Comparison of ENCODE assay signal across 1 cellular context in the genomic region with DNA sequence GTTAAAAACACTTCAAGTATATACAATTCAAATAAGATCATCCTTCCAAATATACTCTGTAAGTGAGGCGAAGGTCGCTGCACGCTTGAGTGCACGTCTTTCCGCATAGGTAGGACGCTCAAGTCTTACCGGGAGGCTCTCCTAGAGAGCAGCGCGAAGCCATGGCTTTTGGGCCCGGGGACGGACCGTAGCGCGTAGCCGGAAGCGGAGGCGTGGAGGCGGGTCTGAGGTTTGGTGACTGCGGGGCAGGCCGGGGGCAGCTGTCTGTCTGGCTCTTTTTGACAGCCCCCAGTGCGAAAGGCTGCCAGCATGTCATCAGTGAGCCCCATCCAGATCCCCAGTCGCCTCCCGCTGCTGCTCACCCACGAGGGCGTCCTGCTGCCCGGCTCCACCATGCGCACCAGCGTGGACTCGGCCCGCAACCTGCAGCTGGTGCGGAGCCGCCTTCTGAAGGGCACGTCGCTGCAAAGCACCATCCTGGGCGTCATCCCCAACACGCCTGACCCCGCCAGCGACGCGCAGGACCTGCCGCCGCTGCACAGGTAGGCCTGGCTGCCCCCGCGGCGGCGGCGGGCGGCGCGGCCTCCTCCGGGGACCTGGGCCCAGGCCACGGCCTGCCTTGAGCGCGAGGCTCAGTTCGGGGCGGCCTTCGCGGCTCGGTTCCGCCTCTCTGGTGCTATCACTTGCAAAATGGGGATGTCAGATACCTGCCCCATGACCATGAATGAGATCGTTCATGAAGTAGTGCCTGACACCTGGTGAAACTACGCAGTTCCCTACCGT.
TF ChIP-seq lines count a peak whose summit lies in the region.

A gene with protein sequence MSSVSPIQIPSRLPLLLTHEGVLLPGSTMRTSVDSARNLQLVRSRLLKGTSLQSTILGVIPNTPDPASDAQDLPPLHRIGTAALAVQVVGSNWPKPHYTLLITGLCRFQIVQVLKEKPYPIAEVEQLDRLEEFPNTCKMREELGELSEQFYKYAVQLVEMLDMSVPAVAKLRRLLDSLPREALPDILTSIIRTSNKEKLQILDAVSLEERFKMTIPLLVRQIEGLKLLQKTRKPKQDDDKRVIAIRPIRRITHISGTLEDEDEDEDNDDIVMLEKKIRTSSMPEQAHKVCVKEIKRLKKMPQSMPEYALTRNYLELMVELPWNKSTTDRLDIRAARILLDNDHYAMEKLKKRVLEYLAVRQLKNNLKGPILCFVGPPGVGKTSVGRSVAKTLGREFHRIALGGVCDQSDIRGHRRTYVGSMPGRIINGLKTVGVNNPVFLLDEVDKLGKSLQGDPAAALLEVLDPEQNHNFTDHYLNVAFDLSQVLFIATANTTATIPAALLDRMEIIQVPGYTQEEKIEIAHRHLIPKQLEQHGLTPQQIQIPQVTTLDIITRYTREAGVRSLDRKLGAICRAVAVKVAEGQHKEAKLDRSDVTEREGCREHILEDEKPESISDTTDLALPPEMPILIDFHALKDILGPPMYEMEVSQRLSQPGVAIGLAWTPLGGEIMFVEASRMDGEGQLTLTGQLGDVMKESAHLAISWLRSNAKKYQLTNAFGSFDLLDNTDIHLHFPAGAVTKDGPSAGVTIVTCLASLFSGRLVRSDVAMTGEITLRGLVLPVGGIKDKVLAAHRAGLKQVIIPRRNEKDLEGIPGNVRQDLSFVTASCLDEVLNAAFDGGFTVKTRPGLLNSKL (plus strand): TSS at position 221 of the 783 bp plus-strand sequence. CDS start 89 bp downstream, at position 310.

TF ChIP-seq in HepG2, 621 proteins besides CTCF, POLR2A, EP300 and RAD21 (continued from another document and continues in another):
- TF ChIP-seq, protein P1, sequence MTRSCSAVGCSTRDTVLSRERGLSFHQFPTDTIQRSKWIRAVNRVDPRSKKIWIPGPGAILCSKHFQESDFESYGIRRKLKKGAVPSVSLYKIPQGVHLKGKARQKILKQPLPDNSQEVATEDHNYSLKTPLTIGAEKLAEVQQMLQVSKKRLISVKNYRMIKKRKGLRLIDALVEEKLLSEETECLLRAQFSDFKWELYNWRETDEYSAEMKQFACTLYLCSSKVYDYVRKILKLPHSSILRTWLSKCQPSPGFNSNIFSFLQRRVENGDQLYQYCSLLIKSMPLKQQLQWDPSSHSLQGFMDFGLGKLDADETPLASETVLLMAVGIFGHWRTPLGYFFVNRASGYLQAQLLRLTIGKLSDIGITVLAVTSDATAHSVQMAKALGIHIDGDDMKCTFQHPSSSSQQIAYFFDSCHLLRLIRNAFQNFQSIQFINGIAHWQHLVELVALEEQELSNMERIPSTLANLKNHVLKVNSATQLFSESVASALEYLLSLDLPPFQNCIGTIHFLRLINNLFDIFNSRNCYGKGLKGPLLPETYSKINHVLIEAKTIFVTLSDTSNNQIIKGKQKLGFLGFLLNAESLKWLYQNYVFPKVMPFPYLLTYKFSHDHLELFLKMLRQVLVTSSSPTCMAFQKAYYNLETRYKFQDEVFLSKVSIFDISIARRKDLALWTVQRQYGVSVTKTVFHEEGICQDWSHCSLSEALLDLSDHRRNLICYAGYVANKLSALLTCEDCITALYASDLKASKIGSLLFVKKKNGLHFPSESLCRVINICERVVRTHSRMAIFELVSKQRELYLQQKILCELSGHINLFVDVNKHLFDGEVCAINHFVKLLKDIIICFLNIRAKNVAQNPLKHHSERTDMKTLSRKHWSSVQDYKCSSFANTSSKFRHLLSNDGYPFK (CRISPR knock-in tag; IDR thresholded peaks at IDR 0.05; ENCODE audit: borderline replicate concordance) = peak; percentile 87; the same call in 1 of the 2 replicates
- TF ChIP-seq SMAD9 (CRISPR knock-in tag; IDR thresholded peaks at IDR 0.05) (no peak), HDAC2 (CRISPR knock-in tag; IDR thresholded peaks at IDR 0.05) (peak; percentile 97), CEBPG (CRISPR knock-in tag; IDR thresholded peaks at IDR 0.05) (peak; percentile 76), ZFP36L2 (CRISPR knock-in tag; IDR thresholded peaks at IDR 0.05) (peak; percentile 94; the same call in 1 of the 2 replicates), ZFY (CRISPR knock-in tag; IDR thresholded peaks at IDR 0.05) (peak; percentile 98), STAT5B (CRISPR knock-in tag; IDR thresholded peaks at IDR 0.05) (no peak), BRCA1 (CRISPR knock-in tag; IDR thresholded peaks at IDR 0.05) (0 out of 2 replicates have a peak, but pooled peaks have one; percentile 38), HOXA9 (CRISPR knock-in tag; IDR thresholded peaks at IDR 0.05; ENCODE audit: borderline replicate concordance) (peak; percentile 37; the same call in 1 of the 2 replicates), ZBTB38 (CRISPR knock-in tag; IDR thresholded peaks at IDR 0.05) (peak; percentile 93), NFIB (CRISPR knock-in tag; IDR thresholded peaks at IDR 0.05; ENCODE audit: borderline replicate concordance) (no peak), HCFC1 (IDR thresholded peaks at IDR 0.05; ENCODE audit: low read depth, low read length) (peak; percentile 65), ZMYM3 (CRISPR knock-in tag; IDR thresholded peaks at IDR 0.05) (peak; percentile 92), ETV5 (CRISPR knock-in tag; IDR thresholded peaks at IDR 0.05; ENCODE audit: borderline replicate concordance) (peak; percentile 97), ZNF629 (CRISPR knock-in tag; conservative IDR thresholded peaks at IDR 0.05) (0 out of 2 replicates have a peak, but pooled peaks have one; percentile 50), ZNF792 (CRISPR knock-in tag; IDR thresholded peaks at IDR 0.05) (peak; percentile 94; the same call in 1 of the 2 replicates), ZBTB8A (CRISPR knock-in tag; IDR thresholded peaks at IDR 0.05; ENCODE audit: borderline replicate concordance, low read depth) (no peak), ZNF558 (CRISPR knock-in tag; IDR thresholded peaks at IDR 0.05; ENCODE audit: borderline replicate concordance) (no peak), CBFB (CRISPR knock-in tag; IDR thresholded peaks at IDR 0.05) (peak; percentile 94), ZNF136 (CRISPR knock-in tag; IDR thresholded peaks at IDR 0.05; ENCODE audit: low read depth) (no peak), ZNF451 (CRISPR knock-in tag; IDR thresholded peaks at IDR 0.05) (peak; percentile 92), NFIC (IDR thresholded peaks at IDR 0.05; ENCODE audit: low read length) (no peak; the same call in 1 of the 2 replicates), EHMT2 (IDR thresholded peaks at IDR 0.05; ENCODE audit: borderline replicate concordance, low read depth, low read length) (no peak), ZNF160 (CRISPR knock-in tag; IDR thresholded peaks at IDR 0.05) (peak; percentile 43; the same call in 1 of the 2 replicates), ZNF703 (CRISPR knock-in tag; IDR thresholded peaks at IDR 0.05; ENCODE audit: borderline replicate concordance) (no peak), JARID2 (CRISPR knock-in tag; IDR thresholded peaks at IDR 0.05; ENCODE audit: insufficient replicate concordance) (peak; percentile 86), HMGA1 (CRISPR knock-in tag; conservative IDR thresholded peaks at IDR 0.05) (no peak), ZNF614 (CRISPR knock-in tag; IDR thresholded peaks at IDR 0.05; ENCODE audit: borderline replicate concordance) (peak; percentile 93), ZNF773 (CRISPR knock-in tag; IDR thresholded peaks at IDR 0.05; ENCODE audit: borderline replicate concordance) (no peak; the same call in 1 of the 2 replicates), ZNF839 (CRISPR knock-in tag; IDR thresholded peaks at IDR 0.05; ENCODE audit: borderline replicate concordance) (peak; percentile 48; the same call in 1 of the 2 replicates), JDP2 (CRISPR knock-in tag; IDR thresholded peaks at IDR 0.05; ENCODE audit: borderline replicate concordance) (no peak), ZNF17 (CRISPR knock-in tag; IDR thresholded peaks at IDR 0.05) (no peak), RBM39 (IDR thresholded peaks at IDR 0.05; ENCODE audit: low read depth, low read length, poor library complexity, severe bottlenecking) (peak; percentile 60)
- TF ChIP-seq, protein P2, sequence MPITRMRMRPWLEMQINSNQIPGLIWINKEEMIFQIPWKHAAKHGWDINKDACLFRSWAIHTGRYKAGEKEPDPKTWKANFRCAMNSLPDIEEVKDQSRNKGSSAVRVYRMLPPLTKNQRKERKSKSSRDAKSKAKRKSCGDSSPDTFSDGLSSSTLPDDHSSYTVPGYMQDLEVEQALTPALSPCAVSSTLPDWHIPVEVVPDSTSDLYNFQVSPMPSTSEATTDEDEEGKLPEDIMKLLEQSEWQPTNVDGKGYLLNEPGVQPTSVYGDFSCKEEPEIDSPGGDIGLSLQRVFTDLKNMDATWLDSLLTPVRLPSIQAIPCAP (CRISPR knock-in tag; IDR thresholded peaks at IDR 0.05; ENCODE audit: low read depth) = no peak
- TF ChIP-seq, protein P3, sequence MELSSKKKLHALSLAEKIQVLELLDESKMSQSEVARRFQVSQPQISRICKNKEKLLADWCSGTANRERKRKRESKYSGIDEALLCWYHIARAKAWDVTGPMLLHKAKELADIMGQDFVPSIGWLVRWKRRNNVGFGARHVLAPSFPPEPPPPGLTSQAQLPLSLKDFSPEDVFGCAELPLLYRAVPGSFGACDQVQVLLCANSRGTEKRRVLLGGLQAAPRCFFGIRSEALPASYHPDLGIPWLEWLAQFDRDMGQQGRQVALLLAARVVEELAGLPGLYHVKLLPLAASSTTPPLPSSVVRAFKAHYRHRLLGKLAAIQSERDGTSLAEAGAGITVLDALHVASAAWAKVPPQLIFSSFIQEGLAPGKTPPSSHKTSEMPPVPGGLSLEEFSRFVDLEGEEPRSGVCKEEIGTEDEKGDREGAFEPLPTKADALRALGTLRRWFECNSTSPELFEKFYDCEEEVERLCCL (CRISPR knock-in tag; IDR thresholded peaks at IDR 0.05; ENCODE audit: borderline replicate concordance) = no peak; the same call in 1 of the 2 replicates
- TF ChIP-seq, protein P4, sequence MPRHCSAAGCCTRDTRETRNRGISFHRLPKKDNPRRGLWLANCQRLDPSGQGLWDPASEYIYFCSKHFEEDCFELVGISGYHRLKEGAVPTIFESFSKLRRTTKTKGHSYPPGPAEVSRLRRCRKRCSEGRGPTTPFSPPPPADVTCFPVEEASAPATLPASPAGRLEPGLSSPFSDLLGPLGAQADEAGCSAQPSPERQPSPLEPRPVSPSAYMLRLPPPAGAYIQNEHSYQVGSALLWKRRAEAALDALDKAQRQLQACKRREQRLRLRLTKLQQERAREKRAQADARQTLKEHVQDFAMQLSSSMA (CRISPR knock-in tag; IDR thresholded peaks at IDR 0.05) = peak; percentile 87; the same call in 1 of the 2 replicates
- TF ChIP-seq, protein P5, sequence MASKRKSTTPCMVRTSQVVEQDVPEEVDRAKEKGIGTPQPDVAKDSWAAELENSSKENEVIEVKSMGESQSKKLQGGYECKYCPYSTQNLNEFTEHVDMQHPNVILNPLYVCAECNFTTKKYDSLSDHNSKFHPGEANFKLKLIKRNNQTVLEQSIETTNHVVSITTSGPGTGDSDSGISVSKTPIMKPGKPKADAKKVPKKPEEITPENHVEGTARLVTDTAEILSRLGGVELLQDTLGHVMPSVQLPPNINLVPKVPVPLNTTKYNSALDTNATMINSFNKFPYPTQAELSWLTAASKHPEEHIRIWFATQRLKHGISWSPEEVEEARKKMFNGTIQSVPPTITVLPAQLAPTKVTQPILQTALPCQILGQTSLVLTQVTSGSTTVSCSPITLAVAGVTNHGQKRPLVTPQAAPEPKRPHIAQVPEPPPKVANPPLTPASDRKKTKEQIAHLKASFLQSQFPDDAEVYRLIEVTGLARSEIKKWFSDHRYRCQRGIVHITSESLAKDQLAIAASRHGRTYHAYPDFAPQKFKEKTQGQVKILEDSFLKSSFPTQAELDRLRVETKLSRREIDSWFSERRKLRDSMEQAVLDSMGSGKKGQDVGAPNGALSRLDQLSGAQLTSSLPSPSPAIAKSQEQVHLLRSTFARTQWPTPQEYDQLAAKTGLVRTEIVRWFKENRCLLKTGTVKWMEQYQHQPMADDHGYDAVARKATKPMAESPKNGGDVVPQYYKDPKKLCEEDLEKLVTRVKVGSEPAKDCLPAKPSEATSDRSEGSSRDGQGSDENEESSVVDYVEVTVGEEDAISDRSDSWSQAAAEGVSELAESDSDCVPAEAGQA (IDR thresholded peaks at IDR 0.05; ENCODE audit: low read depth) = no peak; the same call in 1 of the 2 replicates
- TF ChIP-seq, protein P5 (CRISPR knock-in tag; IDR thresholded peaks at IDR 0.05; ENCODE audit: borderline replicate concordance) = peak; percentile 80; the same call in 1 of the 2 replicates
- TF ChIP-seq, protein P6, sequence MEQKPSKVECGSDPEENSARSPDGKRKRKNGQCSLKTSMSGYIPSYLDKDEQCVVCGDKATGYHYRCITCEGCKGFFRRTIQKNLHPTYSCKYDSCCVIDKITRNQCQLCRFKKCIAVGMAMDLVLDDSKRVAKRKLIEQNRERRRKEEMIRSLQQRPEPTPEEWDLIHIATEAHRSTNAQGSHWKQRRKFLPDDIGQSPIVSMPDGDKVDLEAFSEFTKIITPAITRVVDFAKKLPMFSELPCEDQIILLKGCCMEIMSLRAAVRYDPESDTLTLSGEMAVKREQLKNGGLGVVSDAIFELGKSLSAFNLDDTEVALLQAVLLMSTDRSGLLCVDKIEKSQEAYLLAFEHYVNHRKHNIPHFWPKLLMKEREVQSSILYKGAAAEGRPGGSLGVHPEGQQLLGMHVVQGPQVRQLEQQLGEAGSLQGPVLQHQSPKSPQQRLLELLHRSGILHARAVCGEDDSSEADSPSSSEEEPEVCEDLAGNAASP (CRISPR knock-in tag; IDR thresholded peaks at IDR 0.05; ENCODE audit: borderline replicate concordance) = peak; percentile 83; the same call in 1 of the 2 replicates
- TF ChIP-seq, protein P7, sequence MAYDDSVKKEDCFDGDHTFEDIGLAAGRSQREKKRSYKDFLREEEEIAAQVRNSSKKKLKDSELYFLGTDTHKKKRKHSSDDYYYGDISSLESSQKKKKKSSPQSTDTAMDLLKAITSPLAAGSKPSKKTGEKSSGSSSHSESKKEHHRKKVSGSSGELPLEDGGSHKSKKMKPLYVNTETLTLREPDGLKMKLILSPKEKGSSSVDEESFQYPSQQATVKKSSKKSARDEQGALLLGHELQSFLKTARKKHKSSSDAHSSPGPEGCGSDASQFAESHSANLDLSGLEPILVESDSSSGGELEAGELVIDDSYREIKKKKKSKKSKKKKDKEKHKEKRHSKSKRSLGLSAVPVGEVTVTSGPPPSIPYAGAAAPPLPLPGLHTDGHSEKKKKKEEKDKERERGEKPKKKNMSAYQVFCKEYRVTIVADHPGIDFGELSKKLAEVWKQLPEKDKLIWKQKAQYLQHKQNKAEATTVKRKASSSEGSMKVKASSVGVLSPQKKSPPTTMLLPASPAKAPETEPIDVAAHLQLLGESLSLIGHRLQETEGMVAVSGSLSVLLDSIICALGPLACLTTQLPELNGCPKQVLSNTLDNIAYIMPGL (CRISPR knock-in tag; IDR thresholded peaks at IDR 0.05; ENCODE audit: borderline replicate concordance in 1 of 2, low read depth in 1 of 2) = peak; percentile 94 to 96
